Comparison of ENCODE assay signal across 9 cellular contexts in the genomic region with DNA sequence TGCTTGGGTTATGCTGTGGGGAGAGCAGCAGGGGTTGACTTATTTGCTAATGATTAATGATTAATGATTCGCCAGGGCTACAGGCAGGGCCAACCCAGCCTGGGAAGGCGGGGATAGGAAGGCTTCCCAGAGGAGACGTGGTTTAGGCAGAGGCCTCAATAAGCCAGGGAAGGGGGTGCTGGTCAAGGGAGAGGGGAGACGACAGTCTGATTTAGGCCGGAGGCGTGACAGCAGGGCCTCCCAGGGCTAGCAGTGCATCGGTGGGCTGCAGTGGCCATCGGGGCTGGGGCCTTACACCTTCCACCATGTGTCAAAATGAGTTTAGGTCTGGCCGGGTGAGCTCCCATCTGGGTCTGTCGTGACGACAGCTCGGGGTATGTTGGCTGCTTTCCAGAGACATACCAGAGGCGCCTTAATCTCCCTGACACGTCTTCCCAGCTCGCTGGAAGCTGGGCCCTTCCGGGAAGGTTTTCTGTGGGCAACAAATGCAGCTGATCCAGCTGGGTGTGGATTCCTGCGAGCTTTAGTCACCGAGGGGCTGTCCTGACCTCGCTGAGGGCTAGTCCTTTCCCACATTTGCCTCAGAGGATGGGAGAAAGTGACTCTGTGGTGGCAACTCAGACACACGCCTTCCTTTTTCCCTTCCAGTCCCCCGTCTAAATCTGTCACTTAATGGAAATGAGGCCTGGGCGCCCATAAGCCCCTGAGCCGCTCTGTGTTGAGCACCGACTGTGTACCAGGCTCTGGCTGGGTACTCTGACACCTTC. TPM values are rescaled to one million over a fixed set of nuclear protein-coding genes. Genes with fewer than 3 reads are reported as not detected.
DNase-seq lines count a peak whose midpoint lies in the region; ATAC-seq and TF ChIP-seq lines count a peak whose summit lies in the region.
"Had no signal": no experiment of that assay in that cellular context is flagged by ENCODE, and none has a peak within 500 bp of the region (broad histone marks: within the 10 kb centered on the region; RNA-seq: fewer than 3 reads in every experiment).

No MANE protein-coding gene starts in this region.

- DNase-seq in AG20443 (ENCODE audit: low spot score): peak; percentile 96
- DNase-seq in PC-3: peak; percentile 99
- DNase-seq in fibroblast of gingiva (ENCODE audit: low read depth): peak; percentile 87
- peak; percentile 100 for DNase-seq in non-pigmented ciliary epithelial cell (ENCODE audit: low read depth)
- DNase-seq in activated naive CD8-positive, alpha-beta T cell treated with anti-CD3 and anti-CD28 coated beads for 36 hours: no peak
- no peak for DNase-seq in NCI-H2029 (lab: John Stamatoyannopoulos, UW)
- DNase-seq in activated T-helper 2 cell treated with anti-CD3 and anti-CD28 coated beads, Interferon-gamma antibody, Interleukin-2, Interleukin-4, amounts not matched to agents 10 μg/mL and 5 μg/mL and 100 μg/mL, durations not matched to agents 14 hours and 24 hours and 36 hours (ENCODE audit: low spot score): no peak
- no peak for DNase-seq in RPMI8226
- DNase-seq: stimulated activated CD4-positive, alpha-beta T cell treated with anti-CD3 and anti-CD28 coated beads, Interleukin-4, amount 100 ng/mL, for 1 hour had no signal

- H3K36me3 ChIP-seq in PC-3 (ENCODE audit: low read depth, low read length): no peaks in the 10 kb centered on the region

- CTCF ChIA-PET in PC-3 (lab: Charles Lee): no interaction called here

- peak overlapping the region; percentile 79 for H3K9ac ChIP-seq in PC-3 (ENCODE audit: low read length)

- H3K4me1 ChIP-seq in PC-3 (ENCODE audit: insufficient read depth, low read length): peaks cover 41% of the 10 kb centered on the region

- intact Hi-C loops in PC-3 (cut with micrococcal nuclease): no loop called here
- intact Hi-C loops in activated T-helper 2 cell treated with anti-CD3 and anti-CD28 coated beads, Interferon-gamma antibody, Interleukin-2, Interleukin-4, amounts not matched to agents 10 μg/mL and 5 μg/mL and 100 μg/mL, durations not matched to agents 14 hours and 24 hours and 36 hours (cut with micrococcal nuclease): no loop called here

- no peaks in the 10 kb centered on the region for H4K20me1 ChIP-seq in PC-3 (ENCODE audit: low read length)

- H3K27ac ChIP-seq in PC-3 (ENCODE audit: low read length): peak overlapping the region; percentile 98

- TF ChIP-seq CTCF in PC-3 (conservative IDR thresholded peaks at IDR 0.05; ENCODE audit: low read depth, low read length): no peak

- H2AFZ ChIP-seq in PC-3 (ENCODE audit: low read length): peak overlapping the region; percentile 71

- no peaks in the 10 kb centered on the region for H3K36me3 Mint-ChIP-seq in activated naive CD8-positive, alpha-beta T cell treated with anti-CD3 and anti-CD28 coated beads for 36 hours
- no peaks in the 10 kb centered on the region for H3K36me3 Mint-ChIP-seq in activated T-helper 2 cell treated with anti-CD3 and anti-CD28 coated beads, Interferon-gamma antibody, Interleukin-2, Interleukin-4, amounts not matched to agents 10 μg/mL and 5 μg/mL and 100 μg/mL, durations not matched to agents 14 hours and 24 hours and 36 hours (ENCODE audit: low read depth)

- H3K4me3 Mint-ChIP-seq in activated naive CD8-positive, alpha-beta T cell treated with anti-CD3 and anti-CD28 coated beads for 36 hours: no peak overlapping the region
- H3K4me3 Mint-ChIP-seq in activated T-helper 2 cell treated with anti-CD3 and anti-CD28 coated beads, Interferon-gamma antibody, Interleukin-2, Interleukin-4, amounts not matched to agents 10 μg/mL and 5 μg/mL and 100 μg/mL, durations not matched to agents 14 hours and 24 hours and 36 hours (ENCODE audit: low read depth): no peak overlapping the region

- peak overlapping the region; percentile 77 for H3K4me2 ChIP-seq in PC-3 (ENCODE audit: low read length)

- POLR2A ChIA-PET in PC-3 (lab: Charles Lee; ENCODE audit: unreplicated experiment): no interaction called here

- no peaks in the 10 kb centered on the region for H3K9me3 ChIP-seq in PC-3 (ENCODE audit: low read length)

- BruUV-seq in PC-3 (replicated peaks; lab: Mats Ljungman, UMichigan): no TSS peak

- H3K9me2 ChIP-seq in PC-3 (replicated peaks; ENCODE audit: low read length): no peaks in the 10 kb centered on the region

- no peaks in the 10 kb centered on the region for H3K27me3 ChIP-seq in PC-3 (ENCODE audit: low read length)

- no peaks in the 10 kb centered on the region for H3K27me3 Mint-ChIP-seq in activated naive CD8-positive, alpha-beta T cell treated with anti-CD3 and anti-CD28 coated beads for 36 hours
- H3K27me3 Mint-ChIP-seq in activated T-helper 2 cell treated with anti-CD3 and anti-CD28 coated beads, Interferon-gamma antibody, Interleukin-2, Interleukin-4, amounts not matched to agents 10 μg/mL and 5 μg/mL and 100 μg/mL, durations not matched to agents 14 hours and 24 hours and 36 hours (ENCODE audit: low read depth): no peaks in the 10 kb centered on the region

- H3K4me3 ChIP-seq in PC-3 (ENCODE audit: low read length): peak overlapping the region; percentile 25; the same call in 1 of the 2 replicates

- H3K9me3 Mint-ChIP-seq in activated naive CD8-positive, alpha-beta T cell treated with anti-CD3 and anti-CD28 coated beads for 36 hours: no peaks in the 10 kb centered on the region
- H3K9me3 Mint-ChIP-seq in activated T-helper 2 cell treated with anti-CD3 and anti-CD28 coated beads, Interferon-gamma antibody, Interleukin-2, Interleukin-4, amounts not matched to agents 10 μg/mL and 5 μg/mL and 100 μg/mL, durations not matched to agents 14 hours and 24 hours and 36 hours: no peaks in the 10 kb centered on the region

- peak; percentile 78 for ATAC-seq in PC-3

- no peaks in the 10 kb centered on the region for H3K79me2 ChIP-seq in PC-3 (ENCODE audit: low read length)

- H3K27ac Mint-ChIP-seq in activated naive CD8-positive, alpha-beta T cell treated with anti-CD3 and anti-CD28 coated beads for 36 hours: no peak overlapping the region
- no peak overlapping the region for H3K27ac Mint-ChIP-seq in activated T-helper 2 cell treated with anti-CD3 and anti-CD28 coated beads, Interferon-gamma antibody, Interleukin-2, Interleukin-4, amounts not matched to agents 10 μg/mL and 5 μg/mL and 100 μg/mL, durations not matched to agents 14 hours and 24 hours and 36 hours

- no peaks in the 10 kb centered on the region for H3F3A ChIP-seq in PC-3 (ENCODE audit: low read length, unreplicated experiment)

- no peaks in the 10 kb centered on the region for H3K4me1 Mint-ChIP-seq in activated naive CD8-positive, alpha-beta T cell treated with anti-CD3 and anti-CD28 coated beads for 36 hours
- H3K4me1 Mint-ChIP-seq in activated T-helper 2 cell treated with anti-CD3 and anti-CD28 coated beads, Interferon-gamma antibody, Interleukin-2, Interleukin-4, amounts not matched to agents 10 μg/mL and 5 μg/mL and 100 μg/mL, durations not matched to agents 14 hours and 24 hours and 36 hours (ENCODE audit: low read depth): no peaks in the 10 kb centered on the region

RNA-seq across cellular contexts. Expression of a gene that starts 3.7 kb away (rescaled TPM):
- 0.23 and 0.26 TPM in 2 replicates for total RNA-seq in PC-3 (2014; rRNA removed)
- not detected for total RNA-seq in activated naive CD8-positive, alpha-beta T cell treated with anti-CD3 and anti-CD28 coated beads for 36 hours
- total RNA-seq in activated T-helper 2 cell treated with anti-CD3 and anti-CD28 coated beads, Interferon-gamma antibody, Interleukin-2, Interleukin-4, amounts not matched to agents 10 μg/mL and 5 μg/mL and 100 μg/mL, durations not matched to agents 14 hours and 24 hours and 36 hours: not detected in 2 replicates

RNA-seq across cellular contexts. Expression of a gene that starts 50.5 kb away (rescaled TPM):
- total RNA-seq in PC-3 (2014; rRNA removed): 19.6 and 27.1 TPM in 2 replicates
- total RNA-seq in activated naive CD8-positive, alpha-beta T cell treated with anti-CD3 and anti-CD28 coated beads for 36 hours: 10 to 100 TPM; 21.6 to 24.6 TPM
- 23.3 and 25.3 TPM in 2 replicates for total RNA-seq in activated T-helper 2 cell treated with anti-CD3 and anti-CD28 coated beads, Interferon-gamma antibody, Interleukin-2, Interleukin-4, amounts not matched to agents 10 μg/mL and 5 μg/mL and 100 μg/mL, durations not matched to agents 14 hours and 24 hours and 36 hours

Comparison
In these comparisons a context has a peak if more than half of its experiments do, and no peak if none do; other contexts are left out.
1. DNase-seq: peak in AG20443 (single experiment), PC-3 (single experiment), fibroblast of gingiva (single experiment) and non-pigmented ciliary epithelial cell (single experiment); none in activated naive CD8-positive, alpha-beta T cell treated with anti-CD3 and anti-CD28 coated beads for 36 hours (single experiment), NCI-H2029 (single experiment), activated T-helper 2 cell treated with anti-CD3 and anti-CD28 coated beads, Interferon-gamma antibody, Interleukin-2, Interleukin-4, amounts not matched to agents 10 μg/mL and 5 μg/mL and 100 μg/mL, durations not matched to agents 14 hours and 24 hours and 36 hours (single experiment) and RPMI8226 (single experiment).